ENCODE assay signal across 23 cellular contexts in genomic region chr20:2880650-2881049, GRCh38.
"Had no signal": no experiment of that assay in that cellular context is flagged by ENCODE, and none has a peak within 500 bp of the region (broad histone marks: within the 10 kb centered on the region; RNA-seq: fewer than 3 reads in every experiment).

No MANE protein-coding gene starts in this region.

- H3K4me1 ChIP-seq: SJSA1 had no signal

- DNase-seq: Karpas-422, KG1, MG63, NCI-H1092, NCI-H1105 treated with DMSO at 0.1 percent for 48 hours, NCI-H1417 treated with DMSO at 0.1 percent for 48 hours, NCI-H146, NCI-H1694 treated with DMSO at 0.1 percent for 48 hours, NCI-H1930, NCI-H2081, NCI-H2107, NCI-H2227 treated with DMSO at 0.1 percent for 48 hours, NCI-H524, NCI-H526 treated with DMSO at 0.1 percent for 48 hours, NCI-H748 treated with DMSO at 0.1 percent for 48 hours, Right ventricle myocardium superior, RPMI8226, SIG-M5 had no signal

- H3K27ac ChIP-seq: HL-60, SJSA1, SK-N-MC had no signal

- FAIRE-seq: HTR-8/SVneo, RCC 7860 had no signal

- H3K4me3 ChIP-seq: MG63, SJSA1, SK-N-MC had no signal

- H3K27me3 ChIP-seq: MG63, SJSA1 had no signal

- H3K36me3 ChIP-seq: MG63 had no signal

- H3K9me3 ChIP-seq: MG63, SJSA1 had no signal
